19 cellular contexts compared by ENCODE assay signal in genomic region chr7:39130304-39130703, GRCh38.
DNase-seq lines count a peak whose midpoint lies in the region; ATAC-seq and TF ChIP-seq lines count a peak whose summit lies in the region.
"Had no signal": no experiment of that assay in that cellular context is flagged by ENCODE, and none has a peak within 500 bp of the region (broad histone marks: within the 10 kb centered on the region; RNA-seq: fewer than 3 reads in every experiment).

No MANE protein-coding gene starts in this region.

- peak overlapping the region; percentile 12; the same call in 1 of the 2 replicates for H3K4me2 ChIP-seq in MM.1S (ENCODE audit: low read depth, low read length)

- H3K27me3 ChIP-seq in MM.1S (replicated peaks; ENCODE audit: insufficient read depth, low read length) = no peaks in the 10 kb centered on the region
- no peaks in the 10 kb centered on the region for H3K27me3 ChIP-seq in lower lobe of right lung (ENCODE audit: low read depth)
- H3K27me3 ChIP-seq: ascending aorta, colonic mucosa had no signal

- no peaks in the 10 kb centered on the region for H3K79me2 ChIP-seq in MM.1S (ENCODE audit: low read length)

- H3F3A ChIP-seq in MM.1S (ENCODE audit: insufficient read depth, low read length) = no peaks in the 10 kb centered on the region

- no peak for TF ChIP-seq POLR2A in GM18505 (IDR thresholded peaks at IDR 0.05; ENCODE audit: borderline replicate concordance, extremely low read depth, insufficient read depth, insufficient read length)

- H2AFZ ChIP-seq in MM.1S (ENCODE audit: low read length) = peak overlapping the region; percentile 74

- no peaks in the 10 kb centered on the region for H3K9me2 ChIP-seq in MM.1S (replicated peaks; ENCODE audit: insufficient read depth, low read length)

- no peak overlapping the region for H3K9ac ChIP-seq in MM.1S (ENCODE audit: low read length)

- TF ChIP-seq CTCF in MM.1S (IDR thresholded peaks at IDR 0.05; ENCODE audit: low read length) (no peak), lower lobe of right lung (IDR thresholded peaks at IDR 0.05) (no peak)

- intact Hi-C loops in lower lobe of right lung (cut with DNase I) = no loop called here

- peak overlapping the region; percentile 26; the same call in 1 of the 2 replicates for H3K4me3 ChIP-seq in MM.1S (ENCODE audit: low read length)
- peak overlapping the region; percentile 25 for H3K4me3 ChIP-seq in lower lobe of right lung
- H3K4me3 ChIP-seq: colonic mucosa, esophagus muscularis mucosa, K562, psoas muscle had no signal

- no peaks in the 10 kb centered on the region for H3K9me3 ChIP-seq in MM.1S (replicated peaks; ENCODE audit: insufficient read depth, low read length)
- no peaks in the 10 kb centered on the region for H3K9me3 ChIP-seq in lower lobe of right lung
- H3K9me3 ChIP-seq: ascending aorta, colonic mucosa, esophagus muscularis mucosa, psoas muscle had no signal

- H3K4me1 ChIP-seq in MM.1S (ENCODE audit: low read length) (no peaks in the 10 kb centered on the region), lower lobe of right lung (no peaks in the 10 kb centered on the region)
- H3K4me1 ChIP-seq: ascending aorta, colonic mucosa, esophagus muscularis mucosa, psoas muscle had no signal

- ATAC-seq in lower lobe of right lung (peak in 1 of 2 donors; percentile 66), GM18505 (IDR thresholded peaks at IDR 0.05; ENCODE audit: unreplicated experiment) (no peak), HG03439 (IDR thresholded peaks at IDR 0.05; ENCODE audit: unreplicated experiment) (no peak)
- ATAC-seq in activated CD4-positive, CD25-positive, alpha-beta regulatory T cell treated with anti-CD3 and anti-CD28 coated beads, Interleukin-2, amount 50 U/mL, for 24 hours = no peak
- ATAC-seq: K562, left colon, psoas muscle had no signal

- no peaks in the 10 kb centered on the region for H3K36me3 ChIP-seq in MM.1S (replicated peaks; ENCODE audit: insufficient read depth, low read length)
- no peaks in the 10 kb centered on the region for H3K36me3 ChIP-seq in lower lobe of right lung
- H3K36me3 ChIP-seq: ascending aorta, colonic mucosa, esophagus muscularis mucosa had no signal

- H4K20me1 ChIP-seq in MM.1S (ENCODE audit: insufficient read depth, low read length) = no peaks in the 10 kb centered on the region

- DNase-seq in NCI-H2107 treated with DMSO at 0.1 percent for 48 hours (lab: John Stamatoyannopoulos, UW; ENCODE audit: unreplicated experiment) (peak; percentile 35), NCI-H2107 (lab: John Stamatoyannopoulos, UW) (no peak), MM.1S (peak; percentile 79), RPMI8226 (peak; percentile 44), lower lobe of right lung (no peak)
- DNase-seq: activated T-cell treated with anti-CD3 and anti-CD28 coated beads, Interleukin-2, amount 50 U/mL, for 48 hours; CD8-positive, alpha-beta memory T cell; colonic mucosa; GF-D8; left colon; NCI-H1436 treated with DMSO at 0.1 percent for 48 hours; psoas muscle; Right ventricle myocardium superior had no signal

- no peak overlapping the region for H3K27ac ChIP-seq in MM.1S (ENCODE audit: low read length)
- H3K27ac ChIP-seq in lower lobe of right lung = no peak overlapping the region
- H3K27ac ChIP-seq: ascending aorta, colonic mucosa, esophagus muscularis mucosa, psoas muscle had no signal

Comparison
In these comparisons a context has a peak if more than half of its experiments do, and no peak if none do; other contexts are left out.
1. DNase-seq: peak in NCI-H2107 treated with DMSO at 0.1 percent for 48 hours (single experiment), MM.1S (single experiment) and RPMI8226 (single experiment); none in NCI-H2107 (single experiment) and lower lobe of right lung (single experiment).